Comparison of ENCODE assay signal across 19 cellular contexts in genomic region chr4:163550869-163551267, GRCh38. TPM values are rescaled to one million over a fixed set of nuclear protein-coding genes. Genes with fewer than 3 reads are reported as not detected.
DNase-seq lines count a peak whose midpoint lies in the region; ATAC-seq and TF ChIP-seq lines count a peak whose summit lies in the region.
"Had no signal": no experiment of that assay in that cellular context is flagged by ENCODE, and none has a peak within 500 bp of the region (broad histone marks: within the 10 kb centered on the region; RNA-seq: fewer than 3 reads in every experiment).

No MANE protein-coding gene starts in this region.

- dilution Hi-C loops in mammary epithelial cell (cut with HindIII; ENCODE audit: low sequenced_read_pairs) = no loop called here

- H3K4me3 ChIP-seq in mammary epithelial cell (replicated peaks in 1 of 3; ENCODE audit: insufficient read depth in 1 of 3, low read depth in 2 of 3, low read length in 3 of 3) (no peak overlapping the region), breast epithelium (no peak overlapping the region), PC-9 (no peak overlapping the region), hepatocyte (no peak overlapping the region)

- H3K27ac Mint-ChIP-seq in stimulated activated memory B cell treated with anti-CD40 and anti-IgM and Interleukin-4, amounts not matched to agents 10 μg/mL and 1 μg/mL and 100 μg/mL, for 72 hours = peak overlapping the region; percentile 83
- no peak overlapping the region for H3K27ac Mint-ChIP-seq in naive thymus-derived CD8-positive, alpha-beta T cell
- H3K27ac Mint-ChIP-seq: activated CD4-positive, alpha-beta memory T cell treated with anti-CD3 and anti-CD28 coated beads for 36 hours; activated T-helper 1 cell treated with anti-CD3 and anti-CD28 coated beads, Interleukin-12 subunit alpha, Interleukin-12 subunit beta, Interleukin-2, Interleukin-4 antibody, amounts not matched to agents 30 ng/mL and 10 ng/mL and 1 ng/mL, durations not matched to agents 14 hours and 24 hours and 36 hours had no signal

- no TSS peak for BruUV-seq in mammary epithelial cell (replicated peaks; lab: Mats Ljungman, UMichigan)
- BruUV-seq in PC-9 (replicated peaks; lab: Mats Ljungman, UMichigan) = no TSS peak

- H3K9me2 ChIP-seq in PC-9 (ENCODE audit: insufficient read depth) = no peaks in the 10 kb centered on the region
- no peaks in the 10 kb centered on the region for H3K9me2 ChIP-seq in hepatocyte (replicated peaks; ENCODE audit: insufficient read depth)

- no peaks in the 10 kb centered on the region for H3K27me3 Mint-ChIP-seq in stimulated activated memory B cell treated with anti-CD40 and anti-IgM and Interleukin-4, amounts not matched to agents 10 μg/mL and 1 μg/mL and 100 μg/mL, for 72 hours
- no peaks in the 10 kb centered on the region for H3K27me3 Mint-ChIP-seq in naive thymus-derived CD8-positive, alpha-beta T cell
- H3K27me3 Mint-ChIP-seq: activated CD4-positive, alpha-beta memory T cell treated with anti-CD3 and anti-CD28 coated beads for 36 hours; activated naive CD4-positive, alpha-beta T cell treated with anti-CD3 and anti-CD28 coated beads, Interleukin-2, amount 10 ng/mL, durations not matched to agents 7 days and 5 days; CD8-positive, alpha-beta memory T cell; naive thymus-derived CD4-positive, alpha-beta T cell had no signal

- POLR2A ChIA-PET in PC-9 (lab: Charles Lee; ENCODE audit: unreplicated experiment) = interaction anchor here (0.6 to 0.7 kb wide), 2 partner anchors 8 to 883 kb away, joined by 4 read pairs; no protein-coding TSS in a partner anchor
- POLR2A ChIA-PET in naive thymus-derived CD8-positive, alpha-beta T cell (lab: Charles Lee) = interaction anchor here (0.7 to 0.8 kb wide), 3 partner anchors 47 to 439 kb away, joined by 3 to 4 read pairs (median 4); no protein-coding TSS in a partner anchor

- H3K36me3 ChIP-seq in mammary epithelial cell (ENCODE audit: insufficient read depth, low read length) (no peaks in the 10 kb centered on the region), breast epithelium (no peaks in the 10 kb centered on the region), PC-9 (ENCODE audit: low read depth) (no peaks in the 10 kb centered on the region), hepatocyte (replicated peaks; ENCODE audit: insufficient read depth, low read depth) (no peaks in the 10 kb centered on the region)
- H3K36me3 ChIP-seq: colonic mucosa, tibial nerve had no signal

- no peaks in the 10 kb centered on the region for H3K27me3 ChIP-seq in mammary epithelial cell (ENCODE audit: insufficient read depth, low read length)
- no peaks in the 10 kb centered on the region for H3K27me3 ChIP-seq in breast epithelium
- no peaks in the 10 kb centered on the region for H3K27me3 ChIP-seq in PC-9 (ENCODE audit: insufficient read depth, low read depth)
- H3K27me3 ChIP-seq in hepatocyte = no peaks in the 10 kb centered on the region
- H3K27me3 ChIP-seq: colonic mucosa, heart left ventricle, tibial nerve had no signal

- in situ Hi-C loops in mammary epithelial cell (cut with MboI; ENCODE audit: low sequenced_read_pairs in 2 of 2) = loop anchor here (10.0 to 25.0 kb wide), 6 partner anchors 136 to 1204 kb away; partner anchors contain the start of gene SMIM31 (in 1 of the 2)

- TF ChIP-seq CTCF in mammary epithelial cell (conservative IDR thresholded peaks at IDR 0.05 in 1 of 2, IDR thresholded peaks at IDR 0.05 in 1 of 2; ENCODE audit: extremely low read depth in 1 of 2, insufficient read depth in 1 of 2, low read depth in 1 of 2, low read length in 2 of 2) (no peak), breast epithelium (IDR thresholded peaks at IDR 0.05) (no peak), PC-9 (conservative IDR thresholded peaks at IDR 0.05) (no peak), hepatocyte (IDR thresholded peaks at IDR 0.05; ENCODE audit: poor library complexity) (no peak)

- no peak overlapping the region for H3K9ac ChIP-seq in mammary epithelial cell (ENCODE audit: insufficient read depth, low read length)

- H4K20me1 ChIP-seq in mammary epithelial cell (ENCODE audit: insufficient read depth, low read length) (no peaks in the 10 kb centered on the region), PC-9 (ENCODE audit: insufficient read depth) (no peaks in the 10 kb centered on the region), hepatocyte (ENCODE audit: insufficient read depth, poor library complexity, severe bottlenecking) (no peaks in the 10 kb centered on the region)

- WGBS in mammary epithelial cell (ENCODE audit: low coverage, missing lambda C conversion rate) = 46% methylated on average over 6 of the region's 6 CpGs
- WGBS in hepatocyte (ENCODE audit: low lambda C conversion rate, missing lambda C conversion rate) = 77% methylated on average over 6 of the region's 6 CpGs

- no peak for TF ChIP-seq POLR2A in breast epithelium (IDR thresholded peaks at IDR 0.05)

- H3K4me1 ChIP-seq in mammary epithelial cell (ENCODE audit: insufficient read depth, low read length) (peaks cover 11% of the 10 kb centered on the region), breast epithelium (no peaks in the 10 kb centered on the region), PC-9 (replicated peaks; ENCODE audit: insufficient read depth) (no peaks in the 10 kb centered on the region), hepatocyte (ENCODE audit: insufficient read depth) (no peaks in the 10 kb centered on the region)
- H3K4me1 ChIP-seq: colonic mucosa had no signal

- H3K4me1 Mint-ChIP-seq in stimulated activated memory B cell treated with anti-CD40 and anti-IgM and Interleukin-4, amounts not matched to agents 10 μg/mL and 1 μg/mL and 100 μg/mL, for 72 hours = peaks cover 56% of the 10 kb centered on the region
- H3K4me1 Mint-ChIP-seq in naive thymus-derived CD8-positive, alpha-beta T cell = peaks cover 4 to 37% (median 15%) of the 10 kb centered on the region in 4 donors

- no peak for ATAC-seq in stimulated activated memory B cell treated with anti-CD40 and anti-IgM and Interleukin-4, amounts not matched to agents 10 μg/mL and 1 μg/mL and 100 μg/mL, for 72 hours
- no peak for ATAC-seq in naive thymus-derived CD8-positive, alpha-beta T cell
- ATAC-seq in HG03565 (IDR thresholded peaks at IDR 0.05; ENCODE audit: unreplicated experiment) = no peak

- peak overlapping the region; percentile 29 for H3K4me2 ChIP-seq in mammary epithelial cell (ENCODE audit: insufficient read depth, low read depth, low read length)
- 0 out of 2 replicates have a peak overlapping the region, but pooled peaks have one; percentile 51 for H3K4me2 ChIP-seq in PC-9
- H3K4me2 ChIP-seq in hepatocyte = peak overlapping the region; percentile 78

- intact Hi-C loops in mammary epithelial cell (cut with micrococcal nuclease) (no loop called here), breast epithelium (cut with DNase I; ENCODE audit: low total_unique reads) (no loop called here), PC-9 (cut with micrococcal nuclease; ENCODE audit: unreplicated experiment) (loop anchor here (2.0 to 10.0 kb wide), 2 partner anchors 204 to 1546 kb away; no protein-coding TSS in a partner anchor)

- CTCF ChIA-PET in mammary epithelial cell (lab: Charles Lee; ENCODE audit: low non-redundant PET) = interaction anchor here (0.6 to 0.8 kb wide), 6 partner anchors 47 to 1224 kb away, joined by 3 to 19 read pairs (median 10); no protein-coding TSS in a partner anchor
- CTCF ChIA-PET in PC-9 (lab: Charles Lee) = interaction anchor here (0.6 to 1.8 kb wide), 6 partner anchors 157 to 1546 kb away, joined by 3 to 16 read pairs (median 5); no protein-coding TSS in a partner anchor

- no peaks in the 10 kb centered on the region for H3F3A ChIP-seq in PC-9 (ENCODE audit: insufficient read depth, low read depth)

- H3K9me3 ChIP-seq in mammary epithelial cell (replicated peaks; ENCODE audit: insufficient read depth, low read length) (no peaks in the 10 kb centered on the region), breast epithelium (no peaks in the 10 kb centered on the region), PC-9 (ENCODE audit: insufficient read depth, low read depth) (no peaks in the 10 kb centered on the region), hepatocyte (ENCODE audit: low read depth) (no peaks in the 10 kb centered on the region)
- H3K9me3 ChIP-seq: colonic mucosa, heart left ventricle, tibial nerve had no signal

- H3K27ac ChIP-seq in mammary epithelial cell (ENCODE audit: insufficient read depth, low read depth, low read length) (no peak overlapping the region), breast epithelium (no peak overlapping the region), PC-9 (no peak overlapping the region), hepatocyte (no peak overlapping the region)
- H3K27ac ChIP-seq: colonic mucosa, heart left ventricle, skin epidermis, tibial nerve had no signal

- no peaks in the 10 kb centered on the region for H3K36me3 Mint-ChIP-seq in stimulated activated memory B cell treated with anti-CD40 and anti-IgM and Interleukin-4, amounts not matched to agents 10 μg/mL and 1 μg/mL and 100 μg/mL, for 72 hours
- H3K36me3 Mint-ChIP-seq in naive thymus-derived CD8-positive, alpha-beta T cell = no peaks in the 10 kb centered on the region
- H3K36me3 Mint-ChIP-seq: activated CD4-positive, alpha-beta memory T cell treated with anti-CD3 and anti-CD28 coated beads for 36 hours; activated naive CD4-positive, alpha-beta T cell treated with anti-CD3 and anti-CD28 coated beads, Interleukin-2, amount 10 ng/mL, durations not matched to agents 7 days and 5 days; CD8-positive, alpha-beta memory T cell; naive thymus-derived CD4-positive, alpha-beta T cell had no signal

- no peak overlapping the region for H2AFZ ChIP-seq in mammary epithelial cell (ENCODE audit: low read depth, low read length)
- H2AFZ ChIP-seq in PC-9 = no peak overlapping the region
- no peak overlapping the region for H2AFZ ChIP-seq in hepatocyte

- no peaks in the 10 kb centered on the region for H3K9me3 Mint-ChIP-seq in stimulated activated memory B cell treated with anti-CD40 and anti-IgM and Interleukin-4, amounts not matched to agents 10 μg/mL and 1 μg/mL and 100 μg/mL, for 72 hours
- H3K9me3 Mint-ChIP-seq in naive thymus-derived CD8-positive, alpha-beta T cell = no peaks in the 10 kb centered on the region
- H3K9me3 Mint-ChIP-seq: activated CD4-positive, alpha-beta memory T cell treated with anti-CD3 and anti-CD28 coated beads for 36 hours; activated naive CD4-positive, alpha-beta T cell treated with anti-CD3 and anti-CD28 coated beads, Interleukin-2, amount 10 ng/mL, durations not matched to agents 7 days and 5 days; activated T-helper 1 cell treated with anti-CD3 and anti-CD28 coated beads, Interleukin-12 subunit alpha, Interleukin-12 subunit beta, Interleukin-2, Interleukin-4 antibody, amounts not matched to agents 30 ng/mL and 10 ng/mL and 1 ng/mL, durations not matched to agents 14 hours and 24 hours and 36 hours; CD8-positive, alpha-beta memory T cell; naive thymus-derived CD4-positive, alpha-beta T cell had no signal

- DNase-seq in mammary epithelial cell = no peak
- no peak for DNase-seq in breast epithelium (ENCODE audit: low spot score in 2 of 2)
- no peak for DNase-seq in PC-9
- DNase-seq in hepatocyte (ENCODE audit: low spot score) = no peak
- no peak for DNase-seq in naive thymus-derived CD8-positive, alpha-beta T cell
- DNase-seq in NCI-H1048 (lab: John Stamatoyannopoulos, UW) = no peak
- DNase-seq: KG1, NCI-H2107 had no signal

- peak overlapping the region; percentile 81 for H3K4me3 Mint-ChIP-seq in stimulated activated memory B cell treated with anti-CD40 and anti-IgM and Interleukin-4, amounts not matched to agents 10 μg/mL and 1 μg/mL and 100 μg/mL, for 72 hours
- H3K4me3 Mint-ChIP-seq in naive thymus-derived CD8-positive, alpha-beta T cell = peak overlapping the region in 1 of 10 donors; percentile 68

- H3K79me2 ChIP-seq in mammary epithelial cell (ENCODE audit: insufficient read depth, low read length) (no peaks in the 10 kb centered on the region), PC-9 (ENCODE audit: low read depth) (no peaks in the 10 kb centered on the region), hepatocyte (no peaks in the 10 kb centered on the region)

RNA-seq across cellular contexts. Expression of gene TMA16, which starts 56.4 kb away (rescaled TPM):
- total RNA-seq in mammary epithelial cell = 10 to 100 TPM; 24.0 to 43.9 TPM
- 17.3 TPM for polyA plus RNA-seq in mammary epithelial cell
- 5.6 TPM for polyA minus RNA-seq in mammary epithelial cell
- total RNA-seq in breast epithelium = 10 to 100 TPM; 28.2 to 34.7 (median 30.1) TPM
- 34.5 and 36.8 TPM in 2 replicates for total RNA-seq in PC-9 (2021)
- total RNA-seq in hepatocyte = 18.0 and 24.9 TPM in 2 replicates
- polyA plus RNA-seq in hepatocyte = 10.9 and 15.7 TPM in 2 replicates
- total RNA-seq in naive thymus-derived CD8-positive, alpha-beta T cell = 10 to 100 TPM; 20.0 to 20.1 TPM
- 10 to 100 TPM; 11.6 to 12.5 (median 12.4) TPM for polyA plus RNA-seq in naive thymus-derived CD8-positive, alpha-beta T cell
